Comparison of ENCODE assay signal across 15 cellular contexts in genomic region chr10:72658696-72659400, GRCh38. TPM values are rescaled to one million over a fixed set of nuclear protein-coding genes. Genes with fewer than 3 reads are reported as not detected.
A peak's percentile ranks its signal among the peaks of the same experiment; 100 is the strongest.
DNase-seq lines count a peak whose midpoint lies in the region; ATAC-seq, FAIRE-seq and TF ChIP-seq lines count a peak whose summit lies in the region.
"Had no signal": no experiment of that assay in that cellular context is flagged by ENCODE, and none has a peak within 500 bp of the region (broad histone marks: within the 10 kb centered on the region; RNA-seq: fewer than 3 reads in every experiment).

No MANE protein-coding gene starts in this region.

- H3K27me3 ChIP-seq in GM23338 (ENCODE audit: insufficient read depth) (no peaks in the 10 kb centered on the region), H1 (replicated peaks in 1 of 4; ENCODE audit: control insufficient read depth in 3 of 4, extremely low read depth in 1 of 4, insufficient read depth in 3 of 4, low read length in 3 of 4) (no peaks in the 10 kb centered on the region)

- H3K36me3 ChIP-seq in GM23338 (ENCODE audit: insufficient read depth) (no peaks in the 10 kb centered on the region), H1 (ENCODE audit: control insufficient read depth in 2 of 4, insufficient read depth in 4 of 4, low read length in 3 of 4) (no peaks in the 10 kb centered on the region)

- no peak overlapping the region for H3K14ac ChIP-seq in H1 (ENCODE audit: insufficient read length)

- H3F3A ChIP-seq in GM23338 (replicated peaks; ENCODE audit: low read depth) = 0 out of 2 replicates have a peak, but pooled peaks cover 5% of the 10 kb centered on the region

- H2BK15ac ChIP-seq in H1 (ENCODE audit: low read length) = peak overlapping the region; percentile 72; the same call in 1 of the 2 replicates

- no peaks in the 10 kb centered on the region for H3K9me3 Mint-ChIP-seq in GM23338
- no peaks in the 10 kb centered on the region for H3K9me3 Mint-ChIP-seq in naive thymus-derived CD8-positive, alpha-beta T cell
- H3K9me3 Mint-ChIP-seq: CD4-positive, alpha-beta T cell had no signal

- no peak for TF ChIP-seq CTCF in A549 (IDR thresholded peaks at IDR 0.05)
- TF ChIP-seq CTCF in GM23338 (conservative IDR thresholded peaks at IDR 0.05; ENCODE audit: low read depth in 2 of 2) = no peak
- TF ChIP-seq CTCF in H1 (IDR thresholded peaks at IDR 0.05; ENCODE audit: control extremely low read depth in 1 of 3, insufficient read depth in 1 of 3, low read depth in 1 of 3, low read length in 3 of 3) = no peak

- H3K4me3 Mint-ChIP-seq in GM23338 = no peak overlapping the region
- no peak overlapping the region for H3K4me3 Mint-ChIP-seq in T-helper 17 cell
- H3K4me3 Mint-ChIP-seq in naive thymus-derived CD8-positive, alpha-beta T cell = no peak overlapping the region
- H3K4me3 Mint-ChIP-seq: B cell; CD4-positive, alpha-beta T cell had no signal

- H3K9me3 ChIP-seq in A549 = no peaks in the 10 kb centered on the region
- H3K9me3 ChIP-seq in T-helper 17 cell (ENCODE audit: control insufficient read depth, low read length, poor library complexity, severe bottlenecking) = no peaks in the 10 kb centered on the region
- no peaks in the 10 kb centered on the region for H3K9me3 ChIP-seq in H1 (ENCODE audit: insufficient read depth in 2 of 2, low read depth in 1 of 2, low read length in 1 of 2)

- H3K79me1 ChIP-seq in H1 (ENCODE audit: low read depth, low read length) = no peaks in the 10 kb centered on the region

- no peak for TF ChIP-seq RAD21 in A549 (conservative IDR thresholded peaks at IDR 0.05 in 1 of 2, IDR thresholded peaks at IDR 0.05 in 1 of 2)
- TF ChIP-seq RAD21 in H1 (IDR thresholded peaks at IDR 0.05 in 1 of 2, conservative IDR thresholded peaks at IDR 0.05 in 1 of 2; ENCODE audit: low read depth in 2 of 2, low read length in 2 of 2) = no peak

- DNase-seq in A549 (ENCODE audit: low read depth in 1 of 2, low spot score in 1 of 2) (no peak), GM23338 (ENCODE audit: low spot score) (no peak), T-helper 17 cell (no peak), H1 (ENCODE audit: low read depth in 1 of 2, low spot score in 2 of 2) (no peak), RKO (ENCODE audit: low spot score) (no peak), DMS 273 treated with DMSO at 0.1 percent for 48 hours (lab: John Stamatoyannopoulos, UW) (no peak)
- no peak for DNase-seq in naive thymus-derived CD8-positive, alpha-beta T cell
- DNase-seq: CD4-positive, alpha-beta T cell; HCEC 1CT; KG1 had no signal

- TF ChIP-seq EP300 in A549 (IDR thresholded peaks at IDR 0.05) (no peak), H1 (IDR thresholded peaks at IDR 0.05; ENCODE audit: borderline replicate concordance in 1 of 2, low read depth in 2 of 2, low read length in 2 of 2) (no peak)

- no peak overlapping the region for H3K4me3 ChIP-seq in A549
- no peak overlapping the region for H3K4me3 ChIP-seq in GM23338
- no peak overlapping the region for H3K4me3 ChIP-seq in H1 (ENCODE audit: extremely low read depth in 1 of 4, insufficient read depth in 2 of 4, low read depth in 3 of 4, low read length in 4 of 4)
- H3K4me3 ChIP-seq: GM12878 had no signal

- H3K4me1 Mint-ChIP-seq in GM23338 (peaks cover 5% of the 10 kb centered on the region; the same call in 2 of the 3 replicates), T-helper 17 cell (no peaks in the 10 kb centered on the region)
- H3K4me1 Mint-ChIP-seq in naive thymus-derived CD8-positive, alpha-beta T cell = no peaks in the 10 kb centered on the region
- H3K4me1 Mint-ChIP-seq: B cell had no signal

- H3K9me2 ChIP-seq in GM23338 (ENCODE audit: insufficient read depth) = no peaks in the 10 kb centered on the region

- CTCF ChIA-PET in A549 (lab: Yijun Ruan, JAX) (interaction anchor here (0.6 to 2.7 kb wide), 4 partner anchors 13 to 68 kb away, joined by 3 to 7 read pairs (median 6); no protein-coding TSS in a partner anchor), H1 (lab: Charles Lee; ENCODE audit: partially characterized antibody) (interaction anchor here (1.2 kb wide), 1 partner anchor 175 kb away, joined by 3 read pairs; no protein-coding TSS in a partner anchor)

- peak in 1 of 2 experiments; percentile 42; a peak in 2 of 6 replicates for ATAC-seq in A549
- no peak for ATAC-seq in GM23338
- no peak for ATAC-seq in T-helper 17 cell
- no peak for ATAC-seq in naive thymus-derived CD8-positive, alpha-beta T cell
- ATAC-seq in HG02678 (IDR thresholded peaks at IDR 0.05; ENCODE audit: unreplicated experiment) = no peak
- ATAC-seq: GM12878 had no signal

- no peak overlapping the region for H4K8ac ChIP-seq in H1 (ENCODE audit: extremely low read depth, insufficient read depth, low read length)

- H3K27ac ChIP-seq in A549 (peak overlapping the region; percentile 65 to 86), GM23338 (ENCODE audit: low read depth) (no peak overlapping the region), H1 (ENCODE audit: low read depth, low read length) (no peak overlapping the region)
- H3K27ac ChIP-seq: HL-60 had no signal

- no peak overlapping the region for H2BK5ac ChIP-seq in H1 (ENCODE audit: low read depth, low read length)

- TF ChIP-seq POLR2A in A549 (IDR thresholded peaks at IDR 0.05; ENCODE audit: low read length) (no peak), H1 (IDR thresholded peaks at IDR 0.05; ENCODE audit: control extremely low read depth in 1 of 2, low read depth in 2 of 2, low read length in 2 of 2) (no peak)

- POLR2A ChIA-PET in A549 (lab: Yijun Ruan, JAX) = interaction anchor here (1.3 kb wide), 1 partner anchor 17 kb away, joined by 3 read pairs; no protein-coding TSS in a partner anchor
- POLR2A ChIA-PET in H1 (lab: Charles Lee; ENCODE audit: partially characterized antibody) = no interaction called here
- POLR2A ChIA-PET in naive thymus-derived CD8-positive, alpha-beta T cell (lab: Charles Lee) = no interaction called here

- H3K4ac ChIP-seq in H1 (replicated peaks; ENCODE audit: insufficient read length, low read depth, low read length) = no peak overlapping the region

- no peak overlapping the region for H3K18ac ChIP-seq in H1 (ENCODE audit: extremely low read depth, low read length)

- no peaks in the 10 kb centered on the region for H4K20me1 ChIP-seq in GM23338 (replicated peaks; ENCODE audit: insufficient read depth)
- no peaks in the 10 kb centered on the region for H4K20me1 ChIP-seq in H1 (replicated peaks in 1 of 2; ENCODE audit: control insufficient read depth in 1 of 2, insufficient read depth in 2 of 2, low read length in 2 of 2)

- H3K79me2 ChIP-seq in GM23338 (replicated peaks; ENCODE audit: insufficient read depth) (no peaks in the 10 kb centered on the region), H1 (ENCODE audit: control insufficient read depth in 1 of 2, insufficient read depth in 2 of 2, low read length in 2 of 2) (no peaks in the 10 kb centered on the region)

- no peak overlapping the region for H3K56ac ChIP-seq in H1 (replicated peaks; ENCODE audit: insufficient read length, low read depth, low read length)

- H4K5ac ChIP-seq in H1 (ENCODE audit: insufficient read length, low read depth, low read length) = no peak overlapping the region

- H3K36me3 Mint-ChIP-seq in GM23338 (ENCODE audit: low read depth) (no peaks in the 10 kb centered on the region), T-helper 17 cell (ENCODE audit: low read depth) (no peaks in the 10 kb centered on the region)
- no peaks in the 10 kb centered on the region for H3K36me3 Mint-ChIP-seq in naive thymus-derived CD8-positive, alpha-beta T cell

- H2AFZ ChIP-seq in GM23338 (peak overlapping the region; percentile 81), H1 (ENCODE audit: low read length) (no peak overlapping the region)

- H3K4me2 ChIP-seq in A549 (peak overlapping the region; percentile 54), GM23338 (no peak overlapping the region), H1 (ENCODE audit: insufficient read depth in 1 of 2, low read depth in 2 of 2, low read length in 2 of 2) (no peak overlapping the region)

- no peak overlapping the region for H2AK5ac ChIP-seq in H1 (ENCODE audit: low read depth, low read length)

- H2BK12ac ChIP-seq in H1 (ENCODE audit: low read depth, low read length) = 0 out of 2 replicates have a peak overlapping the region, but pooled peaks have one; percentile 17

- H3K23me2 ChIP-seq in H1 (ENCODE audit: low read depth, low read length) = no peaks in the 10 kb centered on the region

- FAIRE-seq in A549 (lab: Jason Lieb, UNC) = no peak
- FAIRE-seq in H1 (lab: Jason Lieb, UNC) = no peak
- FAIRE-seq: GM12878, GM18507 had no signal

- H3K27me3 Mint-ChIP-seq in GM23338 (ENCODE audit: insufficient read depth, low read depth, poor library complexity) = peaks cover 3% of the 10 kb centered on the region
- H3K27me3 Mint-ChIP-seq in T-helper 17 cell = peaks cover 3% of the 10 kb centered on the region
- peaks cover 0 to 4% (median 1%) of the 10 kb centered on the region in 5 donors for H3K27me3 Mint-ChIP-seq in naive thymus-derived CD8-positive, alpha-beta T cell
- H3K27me3 Mint-ChIP-seq: CD4-positive, alpha-beta T cell had no signal

- no peak overlapping the region for H3K9ac ChIP-seq in H1 (replicated peaks in 1 of 4; ENCODE audit: extremely low read depth in 1 of 4, low read depth in 3 of 4, low read length in 3 of 4)

- H3K27ac Mint-ChIP-seq in GM23338 (no peak overlapping the region; the same call in 1 of the 2 replicates), T-helper 17 cell (peak overlapping the region; percentile 27)
- H3K27ac Mint-ChIP-seq in naive thymus-derived CD8-positive, alpha-beta T cell = no peak overlapping the region
- H3K27ac Mint-ChIP-seq: B cell; CD4-positive, alpha-beta T cell had no signal

- WGBS in A549 (ENCODE audit: missing lambda C conversion rate) = 31% methylated on average over 5 of the region's 5 CpGs
- 93% methylated on average over 5 of the region's 5 CpGs; no CpG with 5 or more reads in 1 of the 2 experiments for WGBS in H1 (ENCODE audit: extremely low coverage in 1 of 2, insufficient coverage in 1 of 2, insufficient read length in 1 of 2, insufficient replicate concordance in 2 of 2, low coverage in 1 of 2, low lambda C conversion rate in 2 of 2, missing lambda C conversion rate in 1 of 2), 2 experiments

- H3K4me1 ChIP-seq in A549 = peaks cover 27% of the 10 kb centered on the region
- peaks cover 11% of the 10 kb centered on the region; the same call in 1 of the 2 replicates for H3K4me1 ChIP-seq in GM23338 (ENCODE audit: insufficient read depth)
- H3K4me1 ChIP-seq in H1 (replicated peaks in 1 of 4; ENCODE audit: control insufficient read depth in 3 of 4, insufficient read depth in 4 of 4, low read length in 3 of 4) = no peaks in the 10 kb centered on the region

- no peak overlapping the region for H4K91ac ChIP-seq in H1 (replicated peaks; ENCODE audit: insufficient read length, low read length)

- H2BK20ac ChIP-seq in H1 (ENCODE audit: low read length) = no peak overlapping the region

- no peak overlapping the region for H2BK120ac ChIP-seq in H1 (replicated peaks; ENCODE audit: low read depth, low read length)

- no peak overlapping the region for H3K23ac ChIP-seq in H1 (ENCODE audit: insufficient read length)

RNA-seq across cellular contexts. Expression of gene MICU1, which starts 33.0 kb away (rescaled TPM):
- polyA plus RNA-seq in A549 (2011; rRNA removed) = 58.6 and 61.3 TPM in 2 replicates
- 29.0 and 33.4 TPM in 2 replicates for polyA plus RNA-seq in A549 (2012; cell fraction: cytosol; rRNA removed)
- 17.6 and 24.1 TPM in 2 replicates for polyA plus RNA-seq in A549 (2012; cell fraction: nucleus; rRNA removed)
- 44.0 to 54.5 TPM (median 49.7 TPM) in 3 replicates for polyA plus RNA-seq in A549 (2017; fragmentation: RNase III; extraction: RNeasy Plus Mini Kit Qiagen cat#74134 plus additional on column Dnase treatment)
- polyA minus RNA-seq in A549 (2011; rRNA and poly(A)+ RNA removed) = 50.0 and 55.6 TPM in 2 replicates
- 27.5 and 41.6 TPM in 2 replicates for total RNA-seq in GM23338 (2014; rRNA removed; shearing (Covaris generic))
- polyA plus RNA-seq in GM23338 (2016; fragmentation: Nextera tagmentation; extraction: Ambion mirVana) = 52.3 and 55.7 TPM in 2 replicates
- total RNA-seq in T-helper 17 cell = 10 to 100 TPM; 19.1 to 19.9 TPM
- total RNA-seq in H1 (2021; fragmentation: NEBNext Ultra II Directional; extraction: Animal tissue kit (Norgen Biotek cat#: 25700)) = 36.1 and 36.7 TPM in 2 replicates
- polyA plus RNA-seq in H1 (2011; rRNA removed) = 18.0 and 18.5 TPM in 2 replicates
- 17.4 TPM for polyA plus RNA-seq in H1 (2011; cell fraction: cytosol; rRNA removed)
- 15.0 TPM for polyA plus RNA-seq in H1 (2011; cell fraction: nucleus; rRNA removed)
- polyA plus RNA-seq in H1 (2012, experiment 1 of 2) = 31.1 to 32.1 TPM (median 31.4 TPM) in 4 replicates
- 11.7 TPM for polyA plus RNA-seq in H1 (2012, experiment 2 of 2)
- polyA plus RNA-seq in H1 (2013, experiment 1 of 2) = 24.8 TPM
- 24.5 TPM for polyA plus RNA-seq in H1 (2013, experiment 2 of 2)
- 19.2 and 21.0 TPM in 2 replicates for polyA minus RNA-seq in H1 (2011; rRNA and poly(A)+ RNA removed)
- polyA minus RNA-seq in H1 (2011; cell fraction: cytosol; rRNA and poly(A)+ RNA removed) = 6.9 TPM
- 29.0 TPM for polyA minus RNA-seq in H1 (2011; cell fraction: nucleus; rRNA and poly(A)+ RNA removed)
- total RNA-seq in naive thymus-derived CD8-positive, alpha-beta T cell = 10 to 100 TPM; 25.9 to 26.4 TPM
- 10 to 100 TPM; 20.7 to 24.1 (median 21.4) TPM for polyA plus RNA-seq in naive thymus-derived CD8-positive, alpha-beta T cell

RNA-seq across cellular contexts. Expression of gene MCU, which starts 33.1 kb away (rescaled TPM):
- 221 and 226 TPM in 2 replicates for polyA plus RNA-seq in A549 (2011; rRNA removed)
- polyA plus RNA-seq in A549 (2012; cell fraction: cytosol; rRNA removed) = 42.6 and 47.1 TPM in 2 replicates
- polyA plus RNA-seq in A549 (2012; cell fraction: nucleus; rRNA removed) = 40.7 and 48.6 TPM in 2 replicates
- polyA plus RNA-seq in A549 (2017; fragmentation: RNase III; extraction: RNeasy Plus Mini Kit Qiagen cat#74134 plus additional on column Dnase treatment) = 40.3 to 44.0 TPM (median 42.2 TPM) in 3 replicates
- 131 and 156 TPM in 2 replicates for polyA minus RNA-seq in A549 (2011; rRNA and poly(A)+ RNA removed)
- total RNA-seq in GM23338 (2014; rRNA removed; shearing (Covaris generic)) = 54.6 and 68.2 TPM in 2 replicates
- 40.1 and 41.8 TPM in 2 replicates for polyA plus RNA-seq in GM23338 (2016; fragmentation: Nextera tagmentation; extraction: Ambion mirVana)
- total RNA-seq in T-helper 17 cell = 10 to 100 TPM; 12.6 to 14.4 TPM
- total RNA-seq in H1 (2021; fragmentation: NEBNext Ultra II Directional; extraction: Animal tissue kit (Norgen Biotek cat#: 25700)) = 45.9 and 51.6 TPM in 2 replicates
- 41.9 and 62.2 TPM in 2 replicates for polyA plus RNA-seq in H1 (2011; rRNA removed)
- polyA plus RNA-seq in H1 (2011; cell fraction: cytosol; rRNA removed) = 50.9 TPM
- polyA plus RNA-seq in H1 (2011; cell fraction: nucleus; rRNA removed) = 60.5 TPM
- polyA plus RNA-seq in H1 (2012, experiment 1 of 2) = 30.6 to 46.8 TPM (median 35.0 TPM) in 4 replicates
- polyA plus RNA-seq in H1 (2012, experiment 2 of 2) = 23.7 TPM
- polyA plus RNA-seq in H1 (2013, experiment 1 of 2) = 34.6 TPM
- 35.5 TPM for polyA plus RNA-seq in H1 (2013, experiment 2 of 2)
- 148 and 197 TPM in 2 replicates for polyA minus RNA-seq in H1 (2011; rRNA and poly(A)+ RNA removed)
- 40.1 TPM for polyA minus RNA-seq in H1 (2011; cell fraction: cytosol; rRNA and poly(A)+ RNA removed)
- polyA minus RNA-seq in H1 (2011; cell fraction: nucleus; rRNA and poly(A)+ RNA removed) = 51.1 TPM
- 10 to 100 TPM in 1 of 2 experiments, 1 to 10 TPM in 1; 9.9 to 10.6 TPM for total RNA-seq in naive thymus-derived CD8-positive, alpha-beta T cell
- 1 to 10 TPM; 4.1 to 9.0 (median 6.2) TPM for polyA plus RNA-seq in naive thymus-derived CD8-positive, alpha-beta T cell

Comparison
In these comparisons a context has a peak if more than half of its experiments do, and no peak if none do; other contexts are left out.
1. H3K27ac ChIP-seq: peak in A549 (2 of 2); none in GM23338 (single experiment) and H1 (single experiment).
2. Of the 18 proteins assayed by ChIP-seq in both H1 and A549: peak only in H1: none; only in A549: MAX; in both: none; in neither: 17.